In the genomic region with DNA sequence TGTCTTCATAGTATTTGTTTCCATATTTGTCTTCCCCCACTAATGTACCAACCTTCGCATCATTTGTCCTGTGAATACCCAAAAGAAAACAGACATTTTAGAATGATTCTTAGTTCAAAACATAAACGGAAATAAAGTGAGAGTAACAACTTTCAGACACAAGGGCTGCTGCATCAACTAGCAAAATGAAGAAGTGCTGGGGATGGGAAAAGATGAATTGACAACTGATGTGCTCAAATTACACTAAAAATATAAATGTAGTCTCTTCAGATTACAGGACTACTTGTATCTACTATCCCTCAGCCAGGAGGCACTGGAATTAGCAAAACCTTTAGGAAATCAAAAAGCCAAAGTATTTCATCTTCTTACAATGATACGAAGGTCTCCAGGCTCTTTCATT, we compare ENCODE assay signal across 8 cellular contexts. TPM values are rescaled to one million over a fixed set of nuclear protein-coding genes. Genes with fewer than 3 reads are reported as not detected.
DNase-seq lines count a peak whose midpoint lies in the region; ATAC-seq, FAIRE-seq and TF ChIP-seq lines count a peak whose summit lies in the region.

No MANE protein-coding gene starts in this region.

- no peaks in the 10 kb centered on the region for H3K36me3 ChIP-seq in kidney epithelial cell (ENCODE audit: control insufficient read depth, insufficient read depth, low read length)
- H3K36me3 ChIP-seq in thoracic aorta, result no peaks in the 10 kb centered on the region

- no peak for TF ChIP-seq POLR2A in GM12892 (IDR thresholded peaks at IDR 0.05; ENCODE audit: low read depth, low read length)

- no peak for FAIRE-seq in GM12892 (lab: Jason Lieb, UNC)

- H3K27me3 ChIP-seq in kidney epithelial cell (ENCODE audit: control insufficient read depth, insufficient read depth, low read length), result no peaks in the 10 kb centered on the region
- H3K27me3 ChIP-seq in thoracic aorta (replicated peaks; ENCODE audit: insufficient read depth), result no peaks in the 10 kb centered on the region

- H3K36me3 Mint-ChIP-seq in activated CD8-positive, alpha-beta memory T cell treated with anti-CD3 and anti-CD28 coated beads, Interleukin-2, amount 10 ng/mL, durations not matched to agents 7 days and 5 days, result peaks cover 37% of the 10 kb centered on the region
- peaks cover 40% of the 10 kb centered on the region for H3K36me3 Mint-ChIP-seq in activated T-helper 2 cell treated with anti-CD3 and anti-CD28 coated beads, Interferon-gamma antibody, Interleukin-2, Interleukin-4, amounts not matched to agents 10 μg/mL and 5 μg/mL and 100 μg/mL, durations not matched to agents 14 hours and 24 hours and 36 hours (ENCODE audit: low read depth)

- peaks cover 45% of the 10 kb centered on the region for H3K4me1 Mint-ChIP-seq in activated CD8-positive, alpha-beta memory T cell treated with anti-CD3 and anti-CD28 coated beads, Interleukin-2, amount 10 ng/mL, durations not matched to agents 7 days and 5 days
- H3K4me1 Mint-ChIP-seq in activated T-helper 2 cell treated with anti-CD3 and anti-CD28 coated beads, Interferon-gamma antibody, Interleukin-2, Interleukin-4, amounts not matched to agents 10 μg/mL and 5 μg/mL and 100 μg/mL, durations not matched to agents 14 hours and 24 hours and 36 hours (ENCODE audit: low read depth), result peaks cover 30% of the 10 kb centered on the region

- H3K9me3 ChIP-seq in thoracic aorta, result peaks cover 2% of the 10 kb centered on the region

- TF ChIP-seq CTCF in kidney epithelial cell (IDR thresholded peaks at IDR 0.05; ENCODE audit: insufficient read depth, low read length, poor library complexity, severe bottlenecking), result no peak
- no peak for TF ChIP-seq CTCF in thoracic aorta (IDR thresholded peaks at IDR 0.05)

- CTCF ChIA-PET in activated CD8-positive, alpha-beta memory T cell treated with anti-CD3 and anti-CD28 coated beads, Interleukin-2, amount 10 ng/mL, durations not matched to agents 7 days and 5 days (lab: Charles Lee), result interaction anchor here (1.2 to 1.4 kb wide), 2 partner anchors 20 to 59 kb away, joined by 3 to 5 read pairs; no protein-coding TSS in a partner anchor

- intact Hi-C loops in activated T-helper 2 cell treated with anti-CD3 and anti-CD28 coated beads, Interferon-gamma antibody, Interleukin-2, Interleukin-4, amounts not matched to agents 10 μg/mL and 5 μg/mL and 100 μg/mL, durations not matched to agents 14 hours and 24 hours and 36 hours (cut with micrococcal nuclease), result loop anchor here (2.0 to 5.0 kb wide), 4 partner anchors 60 to 360 kb away; partner anchors contain the start of genes FGD6, NR2C1 and VEZT

- ATAC-seq in activated CD8-positive, alpha-beta memory T cell treated with anti-CD3 and anti-CD28 coated beads, Interleukin-2, amount 10 ng/mL, durations not matched to agents 7 days and 5 days, result no peak
- ATAC-seq in thoracic aorta (ENCODE audit: insufficient number of reproducible peaks, low FRiP score, low read depth) (no peak), GM19035 (IDR thresholded peaks at IDR 0.05; ENCODE audit: unreplicated experiment) (no peak)

- no peaks in the 10 kb centered on the region for H3K27me3 Mint-ChIP-seq in activated CD8-positive, alpha-beta memory T cell treated with anti-CD3 and anti-CD28 coated beads, Interleukin-2, amount 10 ng/mL, durations not matched to agents 7 days and 5 days
- H3K27me3 Mint-ChIP-seq in activated T-helper 2 cell treated with anti-CD3 and anti-CD28 coated beads, Interferon-gamma antibody, Interleukin-2, Interleukin-4, amounts not matched to agents 10 μg/mL and 5 μg/mL and 100 μg/mL, durations not matched to agents 14 hours and 24 hours and 36 hours (ENCODE audit: low read depth), result no peaks in the 10 kb centered on the region

- peak overlapping the region; percentile 91 for H3K4me3 Mint-ChIP-seq in activated CD8-positive, alpha-beta memory T cell treated with anti-CD3 and anti-CD28 coated beads, Interleukin-2, amount 10 ng/mL, durations not matched to agents 7 days and 5 days
- peak overlapping the region; percentile 90 for H3K4me3 Mint-ChIP-seq in activated T-helper 2 cell treated with anti-CD3 and anti-CD28 coated beads, Interferon-gamma antibody, Interleukin-2, Interleukin-4, amounts not matched to agents 10 μg/mL and 5 μg/mL and 100 μg/mL, durations not matched to agents 14 hours and 24 hours and 36 hours (ENCODE audit: low read depth)

- H3K4me3 ChIP-seq in kidney epithelial cell (ENCODE audit: low read depth, low read length) (peak overlapping the region; percentile 80), thoracic aorta (peak overlapping the region; percentile 78)

- peak overlapping the region in 1 of 2 donors; percentile 44 for H3K27ac ChIP-seq in thoracic aorta

- H3K9me3 Mint-ChIP-seq in activated CD8-positive, alpha-beta memory T cell treated with anti-CD3 and anti-CD28 coated beads, Interleukin-2, amount 10 ng/mL, durations not matched to agents 7 days and 5 days (ENCODE audit: low read depth), result peaks cover 7% of the 10 kb centered on the region
- H3K9me3 Mint-ChIP-seq in activated T-helper 2 cell treated with anti-CD3 and anti-CD28 coated beads, Interferon-gamma antibody, Interleukin-2, Interleukin-4, amounts not matched to agents 10 μg/mL and 5 μg/mL and 100 μg/mL, durations not matched to agents 14 hours and 24 hours and 36 hours, result peaks cover 24% of the 10 kb centered on the region

- no peak for DNase-seq in activated CD8-positive, alpha-beta memory T cell treated with anti-CD3 and anti-CD28 coated beads, Interleukin-2, amount 10 ng/mL, durations not matched to agents 7 days and 5 days
- no peak for DNase-seq in activated CD8-positive, alpha-beta memory T cell treated with anti-CD3 and anti-CD28 coated beads for 24 hours
- DNase-seq in activated T-helper 2 cell treated with anti-CD3 and anti-CD28 coated beads, Interferon-gamma antibody, Interleukin-2, Interleukin-4, amounts not matched to agents 10 μg/mL and 5 μg/mL and 100 μg/mL, durations not matched to agents 14 hours and 24 hours and 36 hours (ENCODE audit: low spot score), result no peak
- DNase-seq in kidney epithelial cell (ENCODE audit: low read depth) (no peak), thoracic aorta (ENCODE audit: low spot score) (no peak), GM12892 (ENCODE audit: insufficient read length) (no peak), NCI-H1048 (lab: John Stamatoyannopoulos, UW) (no peak)

- H3K27ac Mint-ChIP-seq in activated CD8-positive, alpha-beta memory T cell treated with anti-CD3 and anti-CD28 coated beads, Interleukin-2, amount 10 ng/mL, durations not matched to agents 7 days and 5 days, result peak overlapping the region; percentile 86
- peak overlapping the region; percentile 84 for H3K27ac Mint-ChIP-seq in activated T-helper 2 cell treated with anti-CD3 and anti-CD28 coated beads, Interferon-gamma antibody, Interleukin-2, Interleukin-4, amounts not matched to agents 10 μg/mL and 5 μg/mL and 100 μg/mL, durations not matched to agents 14 hours and 24 hours and 36 hours

- peaks cover 3 to 11% of the 10 kb centered on the region in 2 donors for H3K4me1 ChIP-seq in thoracic aorta (ENCODE audit: control insufficient read depth in 1 of 2, low read depth in 2 of 2)

RNA-seq across cellular contexts. Expression of gene NDUFA12, which starts 0.7 kb away (rescaled TPM):
- total RNA-seq in activated CD8-positive, alpha-beta memory T cell treated with anti-CD3 and anti-CD28 coated beads, Interleukin-2, amount 10 ng/mL, durations not matched to agents 7 days and 5 days, result 100 to 1,000 TPM; 143 to 148 TPM
- 117 and 118 TPM in 2 replicates for total RNA-seq in activated T-helper 2 cell treated with anti-CD3 and anti-CD28 coated beads, Interferon-gamma antibody, Interleukin-2, Interleukin-4, amounts not matched to agents 10 μg/mL and 5 μg/mL and 100 μg/mL, durations not matched to agents 14 hours and 24 hours and 36 hours
- total RNA-seq in kidney epithelial cell (83.2 and 123 TPM in 2 replicates), thoracic aorta (10 to 100 TPM; 63.5 to 67.1 TPM)
- 246 TPM for polyA plus RNA-seq in GM12892 (2012; ENCODE audit: missing spikeins)
